ENCODE assay signal across 1 cellular context in the genomic region with DNA sequence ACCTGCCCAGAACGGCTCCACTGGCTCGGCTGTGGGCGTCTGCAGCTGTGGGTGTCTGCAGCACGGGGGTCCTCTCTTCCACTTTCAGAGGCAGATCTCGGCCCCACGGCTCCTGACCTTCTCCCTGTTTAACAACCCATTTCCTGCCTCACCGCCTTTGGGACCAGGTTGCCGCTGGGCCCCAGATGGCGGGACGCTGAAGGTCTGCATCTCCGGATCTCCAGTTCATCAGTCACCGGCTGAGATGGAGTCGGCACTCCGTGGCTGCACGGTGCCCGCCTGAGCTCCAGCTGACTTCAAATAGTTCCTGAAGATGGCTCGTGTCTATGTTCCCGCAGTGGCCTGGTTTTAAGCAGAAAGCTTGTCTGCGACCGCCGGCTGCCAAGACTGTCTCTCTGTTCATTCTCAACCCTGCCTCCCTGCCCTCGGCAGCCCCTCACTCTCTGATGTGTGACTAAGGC.
TF ChIP-seq lines count a peak whose summit lies in the region.

No MANE protein-coding gene starts in this region.

TF ChIP-seq in WTC11, 78 proteins besides CTCF, POLR2A, EP300 and RAD21 (continued from another document):
- TF ChIP-seq, protein P1, sequence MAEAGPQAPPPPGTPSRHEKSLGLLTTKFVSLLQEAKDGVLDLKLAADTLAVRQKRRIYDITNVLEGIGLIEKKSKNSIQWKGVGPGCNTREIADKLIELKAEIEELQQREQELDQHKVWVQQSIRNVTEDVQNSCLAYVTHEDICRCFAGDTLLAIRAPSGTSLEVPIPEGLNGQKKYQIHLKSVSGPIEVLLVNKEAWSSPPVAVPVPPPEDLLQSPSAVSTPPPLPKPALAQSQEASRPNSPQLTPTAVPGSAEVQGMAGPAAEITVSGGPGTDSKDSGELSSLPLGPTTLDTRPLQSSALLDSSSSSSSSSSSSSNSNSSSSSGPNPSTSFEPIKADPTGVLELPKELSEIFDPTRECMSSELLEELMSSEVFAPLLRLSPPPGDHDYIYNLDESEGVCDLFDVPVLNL (CRISPR knock-in tag; IDR thresholded peaks at IDR 0.05; ENCODE audit: borderline replicate concordance, low read depth): no peak
